ENCODE assay signal across 9 cellular contexts in the genomic region with DNA sequence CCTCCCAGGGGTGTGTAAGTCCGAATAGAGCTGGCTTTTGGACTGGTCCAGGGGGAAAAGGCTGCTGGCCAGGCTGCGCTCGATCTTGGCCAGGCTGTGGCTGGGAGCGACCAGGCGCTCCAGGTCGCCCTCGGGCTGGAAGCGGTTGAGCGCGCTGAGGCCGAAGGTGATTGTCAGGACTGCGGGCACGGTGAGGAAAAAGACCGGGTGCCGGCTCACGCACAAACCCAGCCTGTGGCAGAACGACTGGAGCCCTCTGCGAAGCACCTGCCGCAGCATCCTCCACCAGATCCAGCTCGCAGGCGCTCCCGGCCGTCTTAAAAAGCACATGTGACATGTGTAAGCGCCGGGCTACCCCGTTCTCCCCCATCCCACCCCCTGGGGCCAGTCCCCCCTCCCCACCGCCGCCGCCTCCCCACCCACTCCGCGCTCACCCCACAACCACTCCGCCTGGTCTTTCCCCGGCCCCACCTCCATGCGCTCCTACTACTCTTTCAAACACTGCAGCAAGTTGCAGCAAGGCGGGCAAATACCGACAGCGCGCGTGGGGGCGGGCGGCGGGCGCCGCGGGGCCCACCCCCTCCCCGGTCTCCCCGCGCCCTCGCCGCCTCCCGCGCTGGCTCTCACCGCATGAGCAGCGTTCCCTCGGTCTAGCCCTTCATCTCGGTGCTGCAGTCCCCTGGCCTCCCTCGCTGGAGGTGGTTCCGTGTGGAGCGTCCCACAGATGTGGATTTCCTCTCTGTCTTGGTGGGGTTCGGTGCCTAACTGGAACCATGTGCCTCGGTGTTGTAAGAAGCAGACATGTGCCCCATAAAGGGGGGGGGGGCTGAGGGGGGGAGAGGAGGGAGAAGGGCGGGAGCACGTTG. TPM values are rescaled to one million over a fixed set of nuclear protein-coding genes. Genes with fewer than 3 reads are reported as not detected.
A peak's percentile ranks its signal among the peaks of the same experiment; 100 is the strongest.
DNase-seq lines count a peak whose midpoint lies in the region; ATAC-seq and TF ChIP-seq lines count a peak whose summit lies in the region.
"Had no signal": no experiment of that assay in that cellular context is flagged by ENCODE, and none has a peak within 500 bp of the region (broad histone marks: within the 10 kb centered on the region; RNA-seq: fewer than 3 reads in every experiment).

No MANE protein-coding gene starts in this region.

- peak; percentile 89 for DNase-seq in NCI-H748 (lab: John Stamatoyannopoulos, UW; ENCODE audit: unreplicated experiment)
- no peak for DNase-seq in foreskin keratinocyte
- no peak for DNase-seq in prostate gland (ENCODE audit: low spot score)
- no peak for DNase-seq in kidney tubule cell (ENCODE audit: low spot score)
- DNase-seq in CD1c-positive myeloid dendritic cell (ENCODE audit: extremely low spot score) = no peak
- DNase-seq: stimulated activated CD4-positive, alpha-beta T cell treated with anti-CD3 and anti-CD28 coated beads, Interleukin-4, amount 100 ng/mL, for 24 hours had no signal

- TF ChIP-seq CTCF in foreskin keratinocyte (conservative IDR thresholded peaks at IDR 0.05) = no peak
- no peak for TF ChIP-seq CTCF in prostate gland (IDR thresholded peaks at IDR 0.05)

- peaks cover 2% of the 10 kb centered on the region; the same call in 1 of the 2 replicates for H3K4me1 ChIP-seq in ES-I3 (ENCODE audit: insufficient read depth, low read length)
- peaks cover 5% of the 10 kb centered on the region for H3K4me1 ChIP-seq in foreskin keratinocyte
- no peaks in the 10 kb centered on the region for H3K4me1 ChIP-seq in prostate gland (replicated peaks)

- peak overlapping the region; percentile 54; the same call in 1 of the 2 replicates for H3K9ac ChIP-seq in ES-I3 (ENCODE audit: low read depth, low read length)

- ATAC-seq in foreskin keratinocyte (peak; percentile 74), GM18867 (IDR thresholded peaks at IDR 0.05; ENCODE audit: unreplicated experiment) (no peak), HG03469 (IDR thresholded peaks at IDR 0.05; ENCODE audit: unreplicated experiment) (no peak)

- no peaks in the 10 kb centered on the region for H3K36me3 ChIP-seq in ES-I3 (ENCODE audit: insufficient read depth, low read length)
- H3K36me3 ChIP-seq in prostate gland = no peaks in the 10 kb centered on the region

- TF ChIP-seq POLR2A in prostate gland (IDR thresholded peaks at IDR 0.05) = no peak

- H3K27ac ChIP-seq in foreskin keratinocyte (no peak overlapping the region), prostate gland (no peak overlapping the region)

- peak overlapping the region; percentile 7 to 9 for H3K4me3 ChIP-seq in prostate gland

- intact Hi-C loops in prostate gland (cut with DNase I) = no loop called here

- no peaks in the 10 kb centered on the region for H3K9me3 ChIP-seq in ES-I3 (ENCODE audit: control insufficient read depth, insufficient read depth, low read length)
- no peaks in the 10 kb centered on the region for H3K9me3 ChIP-seq in prostate gland

- H3K27me3 ChIP-seq in foreskin keratinocyte = peaks cover 11% of the 10 kb centered on the region
- H3K27me3 ChIP-seq in prostate gland (replicated peaks; ENCODE audit: insufficient read depth) = no peaks in the 10 kb centered on the region

- WGBS in prostate gland = 7% methylated on average over 60 of the region's 63 CpGs

RNA-seq across cellular contexts. Expression of gene PTCHD4, which starts 42.4 kb away (rescaled TPM):
- 0.20 and 0.25 TPM in 2 replicates for total RNA-seq in foreskin keratinocyte
- polyA plus RNA-seq in foreskin keratinocyte = 0.08 and 0.13 TPM in 2 replicates
- 1 to 10 TPM; 1.0 to 1.1 TPM for total RNA-seq in prostate gland
